28 cellular contexts compared by ENCODE assay signal in the genomic region with DNA sequence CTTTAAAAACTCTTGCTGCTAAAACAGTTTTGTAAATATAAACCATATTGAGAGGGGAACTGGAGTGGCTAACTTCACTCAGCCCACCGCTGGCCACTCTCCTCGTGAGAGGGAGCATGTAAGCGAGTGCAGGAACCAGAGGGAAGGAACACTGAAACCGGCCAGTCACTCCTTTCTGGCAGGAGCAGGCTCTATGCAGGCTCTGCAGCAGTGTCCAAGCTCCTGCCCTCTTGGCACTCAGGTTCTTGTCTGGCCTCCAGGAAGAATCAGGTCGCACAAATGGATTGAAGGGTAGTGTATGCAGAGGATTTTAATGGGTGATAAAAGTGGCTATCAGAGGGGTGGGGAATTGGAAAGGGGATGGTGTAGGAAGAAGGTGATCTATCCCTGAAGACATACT.
"Had no signal": no experiment of that assay in that cellular context is flagged by ENCODE, and none has a peak within 500 bp of the region (broad histone marks: within the 10 kb centered on the region; RNA-seq: fewer than 3 reads in every experiment).

No MANE protein-coding gene starts in this region.

- H3K36me3 ChIP-seq: lower lobe of right lung, pancreas, prostate gland, stomach, tibial artery, upper lobe of right lung had no signal

- H3K4me3 Mint-ChIP-seq: naive thymus-derived CD8-positive, alpha-beta T cell; nephron; neural crest cell; stimulated activated naive B cell treated with anti-CD40 and anti-IgM and Interleukin-4, amounts not matched to agents 10 μg/mL and 1 μg/mL and 100 μg/mL, for 72 hours had no signal

- H3K27ac ChIP-seq: lower lobe of right lung, pancreas, prostate gland, skin epidermis, stomach, testis, tibial artery, upper lobe of right lung had no signal

- ATAC-seq: left cardiac atrium; left lobe of liver; lower lobe of right lung; mucosa of descending colon; naive thymus-derived CD8-positive, alpha-beta T cell; pancreas; right cardiac atrium; sciatic nerve; stimulated activated naive CD8-positive, alpha-beta T cell treated with anti-CD3 and anti-CD28 coated beads, Interleukin-15, Interleukin-2, amounts not matched to agents 100 U/mL and 50 U/mL, for 24 hours; upper lobe of right lung had no signal

- H3K27me3 Mint-ChIP-seq: stimulated activated naive B cell treated with anti-CD40 and anti-IgM and Interleukin-4, amounts not matched to agents 10 μg/mL and 1 μg/mL and 100 μg/mL, for 72 hours had no signal

- H3K4me1 ChIP-seq: lower lobe of right lung, pancreas, prostate gland, stomach, testis, tibial artery, upper lobe of right lung had no signal

- H3K4me1 Mint-ChIP-seq: naive thymus-derived CD8-positive, alpha-beta T cell; nephron; neural crest cell; stimulated activated naive B cell treated with anti-CD40 and anti-IgM and Interleukin-4, amounts not matched to agents 10 μg/mL and 1 μg/mL and 100 μg/mL, for 72 hours had no signal

- DNase-seq: hippocampal formation; kidney glomerular epithelial cell; left cardiac atrium; lower lobe of right lung; midbrain; mucosa of descending colon; naive thymus-derived CD8-positive, alpha-beta T cell; nucleus accumbens; pancreas; retina; right cardiac atrium; stimulated activated CD4-positive, alpha-beta T cell treated with anti-CD3 and anti-CD28 coated beads, Interleukin-12 subunit alpha, Interleukin-12 subunit beta, amount 100 ng/mL, for 4 hours; stimulated activated CD4-positive, alpha-beta T cell treated with anti-CD3 and anti-CD28 coated beads, Interleukin-15, amount 100 ng/mL, for 24 hours; stimulated activated CD4-positive, alpha-beta T cell treated with anti-CD3 and anti-CD28 coated beads, Interleukin-2, amount 100 ng/mL, for 24 hours; stimulated activated CD4-positive, alpha-beta T cell treated with anti-CD3 and anti-CD28 coated beads, Interleukin-4, amount 100 ng/mL, for 1 hour; stimulated activated naive B cell treated with anti-CD40 and anti-IgM and Interleukin-4, amounts not matched to agents 10 μg/mL and 1 μg/mL and 100 μg/mL, for 72 hours; stimulated activated naive CD8-positive, alpha-beta T cell treated with anti-CD3 and anti-CD28 coated beads, Interleukin-15, Interleukin-2, amounts not matched to agents 100 U/mL and 50 U/mL, for 24 hours; stomach; testis; tibial artery; trophoblast cell; upper lobe of right lung had no signal

- H3K27me3 ChIP-seq: pancreas, stomach, testis, tibial artery, upper lobe of right lung had no signal

- H3K9me3 ChIP-seq: lower lobe of right lung, mucosa of descending colon, pancreas, prostate gland, stomach, testis, tibial artery, upper lobe of right lung had no signal

- H3K27ac Mint-ChIP-seq: naive thymus-derived CD8-positive, alpha-beta T cell; nephron; stimulated activated naive B cell treated with anti-CD40 and anti-IgM and Interleukin-4, amounts not matched to agents 10 μg/mL and 1 μg/mL and 100 μg/mL, for 72 hours had no signal

- H3K36me3 Mint-ChIP-seq: naive thymus-derived CD8-positive, alpha-beta T cell; stimulated activated naive B cell treated with anti-CD40 and anti-IgM and Interleukin-4, amounts not matched to agents 10 μg/mL and 1 μg/mL and 100 μg/mL, for 72 hours had no signal

- H3K4me3 ChIP-seq: lower lobe of right lung, mucosa of descending colon, pancreas, prostate gland, skin epidermis, stomach, testis, tibial artery, upper lobe of right lung had no signal

- H3K9me3 Mint-ChIP-seq: naive thymus-derived CD8-positive, alpha-beta T cell had no signal
